ENCODE assay signal across 17 cellular contexts in genomic region chr5:79508354-79508753, GRCh38. TPM values are rescaled to one million over a fixed set of nuclear protein-coding genes. Genes with fewer than 3 reads are reported as not detected.
DNase-seq lines count a peak whose midpoint lies in the region; ATAC-seq and TF ChIP-seq lines count a peak whose summit lies in the region.
"Had no signal": no experiment of that assay in that cellular context is flagged by ENCODE, and none has a peak within 500 bp of the region (broad histone marks: within the 10 kb centered on the region; RNA-seq: fewer than 3 reads in every experiment).

No MANE protein-coding gene starts in this region.

- H3K9me3 Mint-ChIP-seq in MCF 10A (ENCODE audit: unreplicated experiment) = no peaks in the 10 kb centered on the region

- H3K4me3 Mint-ChIP-seq in MCF 10A (ENCODE audit: unreplicated experiment) = peak overlapping the region; percentile 0
- H3K4me3 Mint-ChIP-seq: activated CD4-positive, alpha-beta T cell treated with anti-CD3 and anti-CD28 coated beads for 36 hours had no signal

- POLR2A ChIA-PET in MCF 10A (lab: Yijun Ruan, JAX) = interaction anchor here (0.6 to 8.4 kb wide), 5 partner anchors 9 to 271 kb away, joined by 3 to 235 read pairs (median 3); partner anchors contain the start of gene JMY

- TF ChIP-seq CTCF in MCF 10A (IDR thresholded peaks at IDR 0.05; ENCODE audit: unreplicated experiment) (no peak), breast epithelium (IDR thresholded peaks at IDR 0.05) (no peak)

- no TSS peak for BruUV-seq in MCF 10A (replicated peaks; lab: Mats Ljungman, UMichigan)

- no peak overlapping the region for H3K4me3 ChIP-seq in breast epithelium
- H3K4me3 ChIP-seq in skeletal muscle tissue (ENCODE audit: low read length in 3 of 3) = peak overlapping the region; percentile 8 to 52 (median 17)
- H3K4me3 ChIP-seq: coronary artery, esophagus muscularis mucosa, hepatocyte had no signal

- H3K27me3 ChIP-seq in breast epithelium (no peaks in the 10 kb centered on the region), skeletal muscle tissue (ENCODE audit: control insufficient read depth in 3 of 3, insufficient read depth in 3 of 3, low read length in 3 of 3) (no peaks in the 10 kb centered on the region)
- H3K27me3 ChIP-seq: esophagus muscularis mucosa, hepatocyte had no signal

- H3K27me3 Mint-ChIP-seq in MCF 10A (ENCODE audit: insufficient read depth, unreplicated experiment) = no peaks in the 10 kb centered on the region

- no peaks in the 10 kb centered on the region for H3K4me1 ChIP-seq in breast epithelium
- H3K4me1 ChIP-seq in skeletal muscle tissue (ENCODE audit: control insufficient read depth in 3 of 3, insufficient read depth in 3 of 3, low read length in 3 of 3) = peaks cover 14 to 26% (median 16%) of the 10 kb centered on the region in 3 donors

- TF ChIP-seq POLR2A in breast epithelium (IDR thresholded peaks at IDR 0.05) (no peak), erythroblast (IDR thresholded peaks at IDR 0.05; ENCODE audit: low read length) (no peak)

- DNase-seq in MCF 10A (ENCODE audit: unreplicated experiment) (no peak), breast epithelium (ENCODE audit: low spot score in 2 of 2) (no peak), NCI-H2029 (lab: John Stamatoyannopoulos, UW) (peak; percentile 43), cerebellar cortex (ENCODE audit: low spot score) (peak; percentile 36), erythroblast (lab: John Stamatoyannopoulos, UW) (no peak)
- no peak for DNase-seq in activated CD4-positive, alpha-beta T cell treated with anti-CD3 and anti-CD28 coated beads, Interleukin-2, amount 50 U/mL, for 1 hour
- DNase-seq: activated CD4-positive, alpha-beta T cell treated with anti-CD3 and anti-CD28 coated beads for 36 hours; activated T-cell treated with anti-CD3 and anti-CD28 coated beads, Interleukin-2, amount 50 U/mL, for 1 hour; EL; left colon; NCI-H1694 treated with DMSO at 0.1 percent for 48 hours; stimulated activated CD4-positive, alpha-beta T cell treated with anti-CD3 and anti-CD28 coated beads, Interleukin-4, amount 100 ng/mL, for 1 hour had no signal

- H3K36me3 Mint-ChIP-seq in MCF 10A (ENCODE audit: insufficient read depth, unreplicated experiment) = no peaks in the 10 kb centered on the region

- peaks cover 47% of the 10 kb centered on the region for H3K4me1 Mint-ChIP-seq in MCF 10A (ENCODE audit: insufficient read depth, unreplicated experiment)

- intact Hi-C loops in MCF 10A (cut with micrococcal nuclease) (no loop called here), breast epithelium (cut with DNase I; ENCODE audit: low total_unique reads) (no loop called here)

- no peak overlapping the region for H3K27ac Mint-ChIP-seq in MCF 10A (ENCODE audit: low read depth, unreplicated experiment)
- H3K27ac Mint-ChIP-seq: activated CD4-positive, alpha-beta T cell treated with anti-CD3 and anti-CD28 coated beads for 36 hours had no signal

- CTCF ChIA-PET in MCF 10A (lab: Yijun Ruan, JAX) = interaction anchor here (1.2 kb wide), 1 partner anchor 44 kb away, joined by 6 read pairs; no protein-coding TSS in a partner anchor

- H3K36me3 ChIP-seq in breast epithelium (no peaks in the 10 kb centered on the region), skeletal muscle tissue (ENCODE audit: control insufficient read depth in 3 of 3, insufficient read depth in 3 of 3, low read length in 3 of 3) (no peaks in the 10 kb centered on the region)
- H3K36me3 ChIP-seq: esophagus muscularis mucosa had no signal

- H3K9ac ChIP-seq in skeletal muscle tissue (ENCODE audit: low read depth in 1 of 3, low read length in 3 of 3) = peak overlapping the region; percentile 17 to 47 (median 46)

- no peaks in the 10 kb centered on the region for H3K9me3 ChIP-seq in breast epithelium
- H3K9me3 ChIP-seq in skeletal muscle tissue (ENCODE audit: control insufficient read depth in 3 of 3, low read length in 3 of 3) = no peaks in the 10 kb centered on the region
- H3K9me3 ChIP-seq: esophagus muscularis mucosa had no signal

- H3K27ac ChIP-seq in breast epithelium (no peak overlapping the region), skeletal muscle tissue (ENCODE audit: low read depth, low read length) (peak overlapping the region; percentile 97)
- H3K27ac ChIP-seq: coronary artery, hepatocyte had no signal

- ATAC-seq in HG03175 (IDR thresholded peaks at IDR 0.05; ENCODE audit: unreplicated experiment) = no peak
- ATAC-seq: activated CD4-positive, alpha-beta T cell treated with anti-CD3 and anti-CD28 coated beads for 36 hours; left colon had no signal

RNA-seq across cellular contexts. Expression of gene HOMER1, which starts 5.6 kb away (rescaled TPM):
- total RNA-seq in MCF 10A (2022) (17.2 and 17.3 TPM in 2 replicates), breast epithelium (10 to 100 TPM in 2 of 3 donors, 1 to 10 TPM in 1; 3.2 to 26.2 (median 18.7) TPM), skeletal muscle tissue (33.9 TPM)

Comparison
In these comparisons a context has a peak if more than half of its experiments do, and no peak if none do; other contexts are left out.
1. DNase-seq: peak in NCI-H2029 (single experiment) and cerebellar cortex (single experiment); none in MCF 10A (single experiment), breast epithelium (0 of 2), activated CD4-positive, alpha-beta T cell treated with anti-CD3 and anti-CD28 coated beads, Interleukin-2, amount 50 U/mL, for 1 hour (single experiment) and erythroblast (0 of 2).
2. H3K4me3 ChIP-seq: peak in skeletal muscle tissue (3 of 3); none in breast epithelium (0 of 3).